Comparison of ENCODE assay signal across 8 cellular contexts in genomic region chr11:6611092-6612007, GRCh38. TPM values are rescaled to one million over a fixed set of nuclear protein-coding genes. Genes with fewer than 3 reads are reported as not detected.
DNase-seq lines count a peak whose midpoint lies in the region; ATAC-seq and TF ChIP-seq lines count a peak whose summit lies in the region.

No MANE protein-coding gene starts in this region.

- H3K36me3 Mint-ChIP-seq in natural killer cell treated with Interleukin-12 subunit alpha and Interleukin-12 subunit beta and Interleukin-15 and Interleukin-18, amount 100 ng/mL, for 72 hours: peaks cover 16% of the 10 kb centered on the region

- H3K36me3 ChIP-seq in BE2C (peaks cover 9% of the 10 kb centered on the region), esophagus muscularis mucosa (peaks cover 30 to 65% (median 59%) of the 10 kb centered on the region in 4 donors)

- 10% methylated on average over 33 of the region's 45 CpGs for WGBS in esophagus muscularis mucosa

- no peak overlapping the region for H3K4me3 Mint-ChIP-seq in natural killer cell treated with Interleukin-12 subunit alpha and Interleukin-12 subunit beta and Interleukin-15 and Interleukin-18, amount 100 ng/mL, for 72 hours

- H3K9me3 ChIP-seq in BE2C (no peaks in the 10 kb centered on the region), esophagus muscularis mucosa (no peaks in the 10 kb centered on the region)

- H3K4me1 ChIP-seq in BE2C: peaks cover 8% of the 10 kb centered on the region
- peaks cover 49 to 70% (median 65%) of the 10 kb centered on the region in 4 donors for H3K4me1 ChIP-seq in esophagus muscularis mucosa

- H3K4me3 ChIP-seq in BE2C (ENCODE audit: low read depth, low read length): peak overlapping the region; percentile 71
- peak overlapping the region; percentile 79 to 98 (median 88) for H3K4me3 ChIP-seq in esophagus muscularis mucosa

- TF ChIP-seq POLR2A in esophagus muscularis mucosa (IDR thresholded peaks at IDR 0.05; ENCODE audit: low read depth): no peak

- H3K27me3 Mint-ChIP-seq in natural killer cell treated with Interleukin-12 subunit alpha and Interleukin-12 subunit beta and Interleukin-15 and Interleukin-18, amount 100 ng/mL, for 72 hours: no peaks in the 10 kb centered on the region

- H3K27ac Mint-ChIP-seq in natural killer cell treated with Interleukin-12 subunit alpha and Interleukin-12 subunit beta and Interleukin-15 and Interleukin-18, amount 100 ng/mL, for 72 hours: no peak overlapping the region

- H3K27ac ChIP-seq in esophagus muscularis mucosa (replicated peaks in 1 of 4): peak overlapping the region; percentile 97 to 98 (median 98)

- TF ChIP-seq CTCF in BE2C (IDR thresholded peaks at IDR 0.05; ENCODE audit: low read depth, low read length): no peak
- no peak for TF ChIP-seq CTCF in esophagus muscularis mucosa (IDR thresholded peaks at IDR 0.05)
- no peak for TF ChIP-seq CTCF in GM20000 (IDR thresholded peaks at IDR 0.05; ENCODE audit: extremely low read depth, missing control alignments)

- H3K9me3 Mint-ChIP-seq in natural killer cell treated with Interleukin-12 subunit alpha and Interleukin-12 subunit beta and Interleukin-15 and Interleukin-18, amount 100 ng/mL, for 72 hours: no peaks in the 10 kb centered on the region

- H3K27me3 ChIP-seq in BE2C: no peaks in the 10 kb centered on the region
- no peaks in the 10 kb centered on the region for H3K27me3 ChIP-seq in esophagus muscularis mucosa

- peaks cover 39 to 42% of the 10 kb centered on the region in 2 donors for H3K4me1 Mint-ChIP-seq in natural killer cell treated with Interleukin-12 subunit alpha and Interleukin-12 subunit beta and Interleukin-15 and Interleukin-18, amount 100 ng/mL, for 72 hours (ENCODE audit: low read depth in 2 of 2)

- DNase-seq in BE2C (no peak), esophagus muscularis mucosa (ENCODE audit: extremely low spot score) (no peak), hippocampal formation (lab: John Stamatoyannopoulos, UW) (no peak), GM20000 (ENCODE audit: low spot score) (no peak)
- DNase-seq in activated CD4-positive, alpha-beta T cell treated with anti-CD3 and anti-CD28 coated beads for 4 hours: peak; percentile 24 to 43
- peak; percentile 6 for DNase-seq in natural killer cell treated with Interleukin-12 subunit alpha and Interleukin-12 subunit beta and Interleukin-15 and Interleukin-18, amount 100 ng/mL, for 72 hours (ENCODE audit: low spot score)

- peak; percentile 11 for ATAC-seq in GM19328 (IDR thresholded peaks at IDR 0.05; ENCODE audit: unreplicated experiment)
- peak; percentile 4 for ATAC-seq in HG03439 (IDR thresholded peaks at IDR 0.05; ENCODE audit: unreplicated experiment)
- peak; percentile 16 to 34 for ATAC-seq in natural killer cell treated with Interleukin-12 subunit alpha and Interleukin-12 subunit beta and Interleukin-15 and Interleukin-18, amount 100 ng/mL, for 72 hours

- intact Hi-C loops in esophagus muscularis mucosa (cut with DNase I): loop anchor here (2.0 kb wide), 1 partner anchor 71 kb away; the partner anchor contains the start of gene MRPL17

- no peak for TF ChIP-seq EP300 in esophagus muscularis mucosa (IDR thresholded peaks at IDR 0.05)

RNA-seq across cellular contexts. Expression of gene TAF10, which starts 0.7 kb away (rescaled TPM):
- polyA plus RNA-seq in BE2C (2012; ENCODE audit: insufficient read depth, insufficient read length, low read depth): 218 TPM
- total RNA-seq in esophagus muscularis mucosa: 10 to 100 TPM; 24.2 to 51.1 (median 43.4) TPM
- total RNA-seq in natural killer cell treated with Interleukin-12 subunit alpha and Interleukin-12 subunit beta and Interleukin-15 and Interleukin-18, amount 100 ng/mL, for 72 hours: 100 to 1,000 TPM; 118 to 152 TPM

RNA-seq across cellular contexts. Expression of gene ILK, which starts 7.8 kb away (rescaled TPM):
- 155 TPM for polyA plus RNA-seq in BE2C (2012; ENCODE audit: insufficient read depth, insufficient read length, low read depth)
- total RNA-seq in esophagus muscularis mucosa: 100 to 1,000 TPM; 481 to 652 (median 606) TPM
- total RNA-seq in natural killer cell treated with Interleukin-12 subunit alpha and Interleukin-12 subunit beta and Interleukin-15 and Interleukin-18, amount 100 ng/mL, for 72 hours: 100 to 1,000 TPM in 1 of 2 donors, 10 to 100 TPM in 1; 91.8 to 142 TPM

RNA-seq across cellular contexts. Expression of gene TPP1, which starts 7.9 kb away (rescaled TPM):
- 27.2 TPM for polyA plus RNA-seq in BE2C (2012; ENCODE audit: insufficient read depth, insufficient read length, low read depth)
- total RNA-seq in esophagus muscularis mucosa: 10 to 100 TPM; 44.4 to 71.5 (median 54.9) TPM
- 10 to 100 TPM; 48.6 to 92.4 TPM for total RNA-seq in natural killer cell treated with Interleukin-12 subunit alpha and Interleukin-12 subunit beta and Interleukin-15 and Interleukin-18, amount 100 ng/mL, for 72 hours

RNA-seq across cellular contexts. Expression of gene RRP8, which starts 7.9 kb away (rescaled TPM):
- polyA plus RNA-seq in BE2C (2012; ENCODE audit: insufficient read depth, insufficient read length, low read depth): 30.2 TPM
- 10 to 100 TPM; 12.4 to 34.0 (median 27.0) TPM for total RNA-seq in esophagus muscularis mucosa
- 10 to 100 TPM; 33.8 to 42.0 TPM for total RNA-seq in natural killer cell treated with Interleukin-12 subunit alpha and Interleukin-12 subunit beta and Interleukin-15 and Interleukin-18, amount 100 ng/mL, for 72 hours

RNA-seq across cellular contexts. Expression of gene DCHS1, which starts 44.3 kb away (rescaled TPM):
- 9.6 TPM for polyA plus RNA-seq in BE2C (2012; ENCODE audit: insufficient read depth, insufficient read length, low read depth)
- 10 to 100 TPM; 27.0 to 60.9 (median 34.0) TPM for total RNA-seq in esophagus muscularis mucosa
- 1 to 10 TPM in 1 of 2 donors, under 1 TPM in 1; 0.73 to 1.6 TPM for total RNA-seq in natural killer cell treated with Interleukin-12 subunit alpha and Interleukin-12 subunit beta and Interleukin-15 and Interleukin-18, amount 100 ng/mL, for 72 hours

Comparison
In these comparisons a context has a peak if more than half of its experiments do, and no peak if none do; other contexts are left out.
1. DNase-seq: peak in activated CD4-positive, alpha-beta T cell treated with anti-CD3 and anti-CD28 coated beads for 4 hours (2 of 2) and natural killer cell treated with Interleukin-12 subunit alpha and Interleukin-12 subunit beta and Interleukin-15 and Interleukin-18, amount 100 ng/mL, for 72 hours (single experiment); none in BE2C (single experiment), esophagus muscularis mucosa (single experiment), hippocampal formation (0 of 2) and GM20000 (single experiment).
2. Peak in every context shown above with its lines, with median percentiles within 50 percentile points of each other: ATAC-seq.